In genomic region chr1:155323729-155324040, GRCh38 we compare ENCODE assay signal across 8 cellular contexts. TPM values are rescaled to one million over a fixed set of nuclear protein-coding genes. Genes with fewer than 3 reads are reported as not detected.
DNase-seq lines count a peak whose midpoint lies in the region; FAIRE-seq and TF ChIP-seq lines count a peak whose summit lies in the region.

No MANE protein-coding gene starts in this region.

- H3K4me1 ChIP-seq in left ventricle myocardium inferior = peaks cover 55% of the 10 kb centered on the region

- H3K9me3 ChIP-seq in left ventricle myocardium inferior (replicated peaks) = no peaks in the 10 kb centered on the region

- H3K4me1 Mint-ChIP-seq in progenitor cell of endocrine pancreas (ENCODE audit: low read depth) = peaks cover 27% of the 10 kb centered on the region

- DNase-seq in GF-D8 (lab: John Stamatoyannopoulos, UW) (peak; percentile 61), HFF-Myc (ENCODE audit: extremely low read depth, low read depth) (peak; percentile 48), NCI-H1092 (lab: John Stamatoyannopoulos, UW) (peak; percentile 55), T-helper 1 cell (peak; percentile 65 to 87 (median 75)), amniotic epithelial cell (ENCODE audit: low read depth) (peak; percentile 87), left ventricle myocardium inferior (peak; percentile 90), progenitor cell of endocrine pancreas (ENCODE audit: low spot score, unreplicated experiment) (peak; percentile 64), urothelium cell line (ENCODE audit: low spot score) (peak; percentile 88)

- H3K27me3 ChIP-seq in left ventricle myocardium inferior (ENCODE audit: low read depth) = no peaks in the 10 kb centered on the region

- H3K9me3 Mint-ChIP-seq in progenitor cell of endocrine pancreas (ENCODE audit: low read depth) = no peaks in the 10 kb centered on the region

- peak overlapping the region; percentile 95 for H3K27ac Mint-ChIP-seq in progenitor cell of endocrine pancreas

- peak overlapping the region; percentile 88 for H3K4me3 Mint-ChIP-seq in progenitor cell of endocrine pancreas (ENCODE audit: low read depth)

- H3K4me3 ChIP-seq in HFF-Myc (replicated peaks; ENCODE audit: low read depth, low read length) (peak overlapping the region; percentile 86), left ventricle myocardium inferior (peak overlapping the region; percentile 85)

- TF ChIP-seq CTCF in HFF-Myc (IDR thresholded peaks at IDR 0.05; ENCODE audit: low read depth, low read length, missing control alignments) (no peak), left ventricle myocardium inferior (IDR thresholded peaks at IDR 0.05; ENCODE audit: borderline replicate concordance) (no peak), progenitor cell of endocrine pancreas (IDR thresholded peaks at IDR 0.05; ENCODE audit: unreplicated experiment) (no peak)

- no peaks in the 10 kb centered on the region for H3K27me3 Mint-ChIP-seq in progenitor cell of endocrine pancreas

- intact Hi-C loops in left ventricle myocardium inferior (cut with micrococcal nuclease) = loop anchor here (5.0 kb wide), 1 partner anchor 46 kb away; the partner anchor contains the start of gene HCN3

- peaks cover 26% of the 10 kb centered on the region for H3K36me3 ChIP-seq in left ventricle myocardium inferior

- peak overlapping the region; percentile 99 for H3K27ac ChIP-seq in left ventricle myocardium inferior (replicated peaks)

- FAIRE-seq in urothelium cell line (lab: Jason Lieb, UNC) = peak; percentile 90

- H3K36me3 Mint-ChIP-seq in progenitor cell of endocrine pancreas (ENCODE audit: insufficient read depth) = peaks cover 5% of the 10 kb centered on the region

RNA-seq across cellular contexts. Expression of gene RUSC1, which starts 3.0 kb away (rescaled TPM):
- total RNA-seq in left ventricle myocardium inferior (18.0 TPM), progenitor cell of endocrine pancreas (37.3 and 37.4 TPM in 2 replicates)

RNA-seq across cellular contexts. Expression of gene FDPS, which starts 15.0 kb away (rescaled TPM):
- 75.0 TPM for total RNA-seq in left ventricle myocardium inferior
- 232 and 261 TPM in 2 replicates for total RNA-seq in progenitor cell of endocrine pancreas

RNA-seq across cellular contexts. Expression of gene PKLR, which starts 22.4 kb away (rescaled TPM):
- not detected for total RNA-seq in left ventricle myocardium inferior
- total RNA-seq in progenitor cell of endocrine pancreas = 0.16 and 0.57 TPM in 2 replicates

RNA-seq across cellular contexts. Expression of gene HCN3, which starts 46.4 kb away (rescaled TPM):
- 1.2 TPM for total RNA-seq in left ventricle myocardium inferior
- total RNA-seq in progenitor cell of endocrine pancreas = 13.6 and 15.6 TPM in 2 replicates

RNA-seq across cellular contexts. Expression of gene CLK2, which starts 50.4 kb away (rescaled TPM):
- 18.1 TPM for total RNA-seq in left ventricle myocardium inferior
- 102 and 106 TPM in 2 replicates for total RNA-seq in progenitor cell of endocrine pancreas

Comparison
In these comparisons a context has a peak if more than half of its experiments do, and no peak if none do; other contexts are left out.
1. Peak in every context shown above with its lines: DNase-seq, H3K4me3 ChIP-seq and H3K27ac ChIP-seq.